ENCODE assay signal across 8 cellular contexts in the genomic region with DNA sequence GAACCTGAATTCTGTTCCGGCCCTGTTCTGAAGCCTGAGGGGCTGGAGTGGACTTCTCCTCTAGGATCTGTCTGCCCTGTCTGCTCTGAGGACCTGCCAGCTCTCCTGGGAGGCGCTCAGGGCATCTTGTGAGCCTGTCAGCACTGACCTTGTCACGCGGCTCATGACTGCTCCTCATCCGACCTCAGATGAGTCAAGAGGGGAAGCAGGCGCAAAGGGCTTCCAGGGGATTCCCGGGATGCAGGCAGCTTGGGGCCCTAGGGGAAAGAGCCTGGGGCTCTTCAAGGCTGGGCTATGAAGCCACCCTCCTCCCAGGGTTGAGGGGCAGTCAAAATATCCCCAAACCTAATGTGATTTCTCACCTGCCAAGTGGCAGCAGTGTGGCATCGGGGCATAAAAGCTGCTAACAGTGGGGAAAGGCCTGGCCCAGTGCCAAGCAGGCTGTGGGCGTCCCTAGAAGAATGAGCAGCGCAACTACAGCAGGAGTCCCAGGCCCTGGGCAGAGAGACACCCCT. TPM values are rescaled to one million over a fixed set of nuclear protein-coding genes. Genes with fewer than 3 reads are reported as not detected.
A peak's percentile ranks its signal among the peaks of the same experiment; 100 is the strongest.
DNase-seq lines count a peak whose midpoint lies in the region; ATAC-seq and TF ChIP-seq lines count a peak whose summit lies in the region.

No MANE protein-coding gene starts in this region.

- no peaks in the 10 kb centered on the region for H3K36me3 ChIP-seq in HCT116 (ENCODE audit: control insufficient read depth in 1 of 2, insufficient read depth in 2 of 2, low read length in 2 of 2)
- no peaks in the 10 kb centered on the region for H3K36me3 ChIP-seq in OCI-LY3 (replicated peaks; ENCODE audit: low read depth, low read length)
- no peaks in the 10 kb centered on the region for H3K36me3 ChIP-seq in rectal smooth muscle tissue (ENCODE audit: control insufficient read depth, insufficient read depth, low read length)

- DNase-seq in GM10248 (ENCODE audit: extremely low spot score) = peak; percentile 70
- no peak for DNase-seq in HCT116 (ENCODE audit: low read depth, low spot score)
- peak; percentile 51 to 62 for DNase-seq in activated T-helper 1 cell treated with anti-CD3 and anti-CD28 coated beads, Interleukin-2, amount 50 U/mL, for 16 hours (ENCODE audit: low read depth in 1 of 2, low spot score in 1 of 2)
- peak; percentile 85 for DNase-seq in fibroblast of the aortic adventitia (ENCODE audit: low read depth)

- TF ChIP-seq CTCF in GM10248 (IDR thresholded peaks at IDR 0.05; ENCODE audit: control extremely low read depth, extremely low read depth, low read depth, missing control alignments) (no peak), HCT116 (IDR thresholded peaks at IDR 0.05 in 2 of 3, conservative IDR thresholded peaks at IDR 0.05 in 1 of 3; ENCODE audit: borderline replicate concordance in 1 of 3, insufficient read depth in 1 of 3, low read depth in 2 of 3, low read length in 2 of 3) (no peak), OCI-LY3 (IDR thresholded peaks at IDR 0.05; ENCODE audit: low read depth, low read length) (no peak), fibroblast of the aortic adventitia (IDR thresholded peaks at IDR 0.05; ENCODE audit: insufficient read depth, low read length) (no peak)

- H4K20me1 ChIP-seq in HCT116 (ENCODE audit: insufficient read depth) (no peaks in the 10 kb centered on the region), OCI-LY3 (ENCODE audit: insufficient read depth, low read length) (no peaks in the 10 kb centered on the region)

- ATAC-seq in HCT116 (peak; percentile 71), GM21367 (IDR thresholded peaks at IDR 0.05; ENCODE audit: unreplicated experiment) (no peak), HG03571 (IDR thresholded peaks at IDR 0.05; ENCODE audit: unreplicated experiment) (no peak)

- no peak overlapping the region for H2AFZ ChIP-seq in HCT116 (ENCODE audit: low read depth, low read length, poor library complexity, severe bottlenecking)
- no peak overlapping the region for H2AFZ ChIP-seq in OCI-LY3 (ENCODE audit: low read depth, low read length)

- H3K27me3 ChIP-seq in HCT116 (ENCODE audit: insufficient read depth, low read length) = no peaks in the 10 kb centered on the region
- no peaks in the 10 kb centered on the region for H3K27me3 ChIP-seq in OCI-LY3 (ENCODE audit: low read depth, low read length)
- no peaks in the 10 kb centered on the region for H3K27me3 ChIP-seq in rectal smooth muscle tissue (ENCODE audit: control insufficient read depth, insufficient read depth, low read length)

- TF ChIP-seq POLR2A in HCT116 (IDR thresholded peaks at IDR 0.05; ENCODE audit: borderline replicate concordance, extremely low read depth, insufficient read depth, insufficient read length) = no peak

- H3K4me3 ChIP-seq in HCT116 (replicated peaks in 1 of 2; ENCODE audit: low read depth in 1 of 2, low read length in 2 of 2) (no peak overlapping the region), OCI-LY3 (ENCODE audit: low read length) (peak overlapping the region; percentile 6; the same call in 1 of the 2 replicates), fibroblast of the aortic adventitia (ENCODE audit: low read depth, low read length) (no peak overlapping the region), rectal smooth muscle tissue (ENCODE audit: low read length) (no peak overlapping the region)

- POLR2A ChIA-PET in GM10248 (lab: Yijun Ruan, JAX) = interaction anchor here (1.9 kb wide), 1 partner anchor 9 kb away, joined by 13 read pairs; no protein-coding TSS in a partner anchor
- POLR2A ChIA-PET in HCT116 (lab: Charles Lee) = no interaction called here

- H3K27ac ChIP-seq in HCT116 (ENCODE audit: low read depth, low read length) (no peak overlapping the region), OCI-LY3 (ENCODE audit: low read length) (peak overlapping the region; percentile 51), rectal smooth muscle tissue (ENCODE audit: low read depth, low read length) (peak overlapping the region; percentile 47)

- TF ChIP-seq RAD21 in HCT116 (IDR thresholded peaks at IDR 0.05; ENCODE audit: low read depth) = no peak

- peak overlapping the region; percentile 56 for H3K4me2 ChIP-seq in HCT116 (ENCODE audit: low read length)
- H3K4me2 ChIP-seq in OCI-LY3 (ENCODE audit: low read length) = peak overlapping the region; percentile 43

- H3K9me3 ChIP-seq in HCT116 (ENCODE audit: control insufficient read depth in 1 of 2, insufficient read depth in 1 of 2, low read depth in 1 of 2, low read length in 2 of 2) = no peaks in the 10 kb centered on the region
- H3K9me3 ChIP-seq in OCI-LY3 (ENCODE audit: insufficient read depth, low read length) = no peaks in the 10 kb centered on the region

- H3K9ac ChIP-seq in HCT116 (ENCODE audit: low read length) = no peak overlapping the region
- H3K9ac ChIP-seq in OCI-LY3 (ENCODE audit: low read length) = peak overlapping the region; percentile 34; the same call in 1 of the 2 replicates
- H3K9ac ChIP-seq in rectal smooth muscle tissue (ENCODE audit: low read length) = no peak overlapping the region

- intact Hi-C loops in HCT116 (cut with micrococcal nuclease) = no loop called here

- H3K79me2 ChIP-seq in HCT116 (ENCODE audit: insufficient read depth, low read length) (no peaks in the 10 kb centered on the region), OCI-LY3 (ENCODE audit: low read length) (no peaks in the 10 kb centered on the region)

- peaks cover 14 to 29% of the 10 kb centered on the region in 2 experiments for H3K4me1 ChIP-seq in HCT116 (ENCODE audit: control insufficient read depth in 1 of 2, insufficient read depth in 2 of 2, low read length in 2 of 2)
- peaks cover 29% of the 10 kb centered on the region for H3K4me1 ChIP-seq in OCI-LY3 (ENCODE audit: low read length)
- H3K4me1 ChIP-seq in rectal smooth muscle tissue (ENCODE audit: control insufficient read depth, insufficient read depth, low read length) = peaks cover 4% of the 10 kb centered on the region

- no peaks in the 10 kb centered on the region for H3K9me2 ChIP-seq in HCT116 (ENCODE audit: insufficient read depth)

- RAD21 ChIA-PET in HCT116 (lab: Charles Lee; ENCODE audit: low non-redundant PET in 1 of 2, low total read pairs in 2 of 2, uncharacterized antibody in 2 of 2, unreplicated experiment in 2 of 2) = no interaction called here

- no TSS peak for BruUV-seq in HCT116 (replicated peaks; lab: Mats Ljungman, UMichigan)

- CTCF ChIA-PET in GM10248 (lab: Yijun Ruan, JAX) (interaction anchor here (0.9 to 5.0 kb wide), 10 partner anchors 10 to 73 kb away, joined by 3 to 30 read pairs (median 6); no protein-coding TSS in a partner anchor), HCT116 (lab: Charles Lee) (no interaction called here)

TF ChIP-seq in HCT116, 20 proteins besides CTCF, POLR2A, EP300 and RAD21:
- TF ChIP-seq TCF7L2 (IDR thresholded peaks at IDR 0.05; ENCODE audit: borderline replicate concordance, extremely low read depth, insufficient read depth, insufficient read length) = peak; percentile 21
- TF ChIP-seq CEBPB (IDR thresholded peaks at IDR 0.05; ENCODE audit: low read depth) = no peak
- no peak for TF ChIP-seq SIN3A (IDR thresholded peaks at IDR 0.05; ENCODE audit: low read depth)
- TF ChIP-seq, protein P1, sequence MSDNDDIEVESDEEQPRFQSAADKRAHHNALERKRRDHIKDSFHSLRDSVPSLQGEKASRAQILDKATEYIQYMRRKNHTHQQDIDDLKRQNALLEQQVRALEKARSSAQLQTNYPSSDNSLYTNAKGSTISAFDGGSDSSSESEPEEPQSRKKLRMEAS (IDR thresholded peaks at IDR 0.05) = no peak

RNA-seq across cellular contexts. Expression of a gene that starts 27.6 kb away (rescaled TPM):
- 8.1 TPM for total RNA-seq in HCT116 (2021; ENCODE audit: unreplicated experiment)
- 5.7 and 6.5 TPM in 2 replicates for polyA plus RNA-seq in HCT116 (2012)
- 2.9 and 5.1 TPM in 2 replicates for total RNA-seq in fibroblast of the aortic adventitia (ENCODE audit: low replicate concordance)

RNA-seq across cellular contexts. Expression of a gene that starts 42.3 kb away (rescaled TPM):
- total RNA-seq in HCT116 (2021; ENCODE audit: unreplicated experiment) (8.0 TPM), fibroblast of the aortic adventitia (ENCODE audit: low replicate concordance) (16.0 and 21.8 TPM in 2 replicates)
- polyA plus RNA-seq in HCT116 (2012) = 6.3 and 7.2 TPM in 2 replicates

RNA-seq across cellular contexts. Expression of a gene that starts 58.6 kb away (rescaled TPM):
- total RNA-seq in HCT116 (2021; ENCODE audit: unreplicated experiment) = 34.9 TPM
- 29.2 and 30.6 TPM in 2 replicates for polyA plus RNA-seq in HCT116 (2012)
- total RNA-seq in fibroblast of the aortic adventitia (ENCODE audit: low replicate concordance) = 2.0 and 7.4 TPM in 2 replicates
